Comparison of ENCODE assay signal across 11 cellular contexts in genomic region chr10:18005781-18006456, GRCh38. TPM values are rescaled to one million over a fixed set of nuclear protein-coding genes. Genes with fewer than 3 reads are reported as not detected.
DNase-seq lines count a peak whose midpoint lies in the region; ATAC-seq, FAIRE-seq and TF ChIP-seq lines count a peak whose summit lies in the region.
"Had no signal": no experiment of that assay in that cellular context is flagged by ENCODE, and none has a peak within 500 bp of the region (broad histone marks: within the 10 kb centered on the region; RNA-seq: fewer than 3 reads in every experiment).

No MANE protein-coding gene starts in this region.

- H3K9ac ChIP-seq in kidney (ENCODE audit: low read length in 2 of 2), result no peak overlapping the region

- peaks cover 16% of the 10 kb centered on the region for H3K4me1 ChIP-seq in A673 (ENCODE audit: insufficient read depth, low read length, poor library complexity, severe bottlenecking)
- H3K4me1 ChIP-seq in mucosa of descending colon (ENCODE audit: low read depth), result no peaks in the 10 kb centered on the region
- peaks cover 0 to 2% of the 10 kb centered on the region in 2 donors for H3K4me1 ChIP-seq in kidney (ENCODE audit: control insufficient read depth in 1 of 2, insufficient read depth in 1 of 2, low read depth in 1 of 2, low read length in 2 of 2)
- H3K4me1 ChIP-seq: foreskin keratinocyte had no signal

- peak; percentile 21 for ATAC-seq in mucosa of descending colon
- ATAC-seq in HG03354 (IDR thresholded peaks at IDR 0.05; ENCODE audit: poor library complexity, severe bottlenecking, unreplicated experiment), result no peak
- no peak for ATAC-seq in GM18858 (IDR thresholded peaks at IDR 0.05; ENCODE audit: unreplicated experiment)
- ATAC-seq: foreskin keratinocyte had no signal

- H3K36me3 ChIP-seq in A673 (ENCODE audit: insufficient read depth, low read length, poor library complexity, severe bottlenecking) (no peaks in the 10 kb centered on the region), mucosa of descending colon (ENCODE audit: low read depth) (no peaks in the 10 kb centered on the region), kidney (ENCODE audit: control insufficient read depth in 1 of 2, insufficient read depth in 2 of 2, low read length in 2 of 2) (no peaks in the 10 kb centered on the region)

- CTCF ChIA-PET in A673 (lab: Charles Lee), result no interaction called here

- POLR2A ChIA-PET in A673 (lab: Charles Lee; ENCODE audit: low non-redundant PET), result no interaction called here

- BruUV-seq in A673 (replicated peaks; lab: Mats Ljungman, UMichigan), result no TSS peak

- intact Hi-C loops in A673 (cut with micrococcal nuclease; ENCODE audit: unreplicated experiment) (no loop called here), mucosa of descending colon (cut with DNase I, micrococcal nuclease) (no loop called here), kidney (cut with DNase I) (no loop called here)

- FAIRE-seq in HTR-8/SVneo (lab: Jason Lieb, UNC) (no peak), kidney (lab: Jason Lieb, UNC) (no peak)

- H3K27me3 ChIP-seq in A673 (replicated peaks; ENCODE audit: insufficient read depth, low read depth, low read length, poor library complexity), result no peaks in the 10 kb centered on the region
- H3K27me3 ChIP-seq: foreskin keratinocyte had no signal

- TF ChIP-seq CTCF in A673 (conservative IDR thresholded peaks at IDR 0.05; ENCODE audit: low read depth, low read length) (no peak), mucosa of descending colon (IDR thresholded peaks at IDR 0.05) (no peak), kidney (IDR thresholded peaks at IDR 0.05; ENCODE audit: borderline replicate concordance, extremely low read depth, insufficient read depth) (no peak)

- no peak overlapping the region for H3K27ac ChIP-seq in A673 (ENCODE audit: low read depth, low read length, poor library complexity, severe bottlenecking)
- no peak overlapping the region for H3K27ac ChIP-seq in kidney (ENCODE audit: low read depth in 2 of 2, low read length in 2 of 2)
- H3K27ac ChIP-seq: foreskin keratinocyte had no signal

- DNase-seq in A673 (ENCODE audit: low spot score), result peak; percentile 85
- DNase-seq in HTR-8/SVneo (ENCODE audit: insufficient read length, low spot score), result peak; percentile 10
- peak; percentile 44 for DNase-seq in dedifferentiated amniotic fluid mesenchymal stem cell (ENCODE audit: extremely low spot score)
- peak in 1 of 3 donors; percentile 16 for DNase-seq in mucosa of descending colon
- no peak for DNase-seq in kidney
- no peak for DNase-seq in NCI-H2107 treated with DMSO at 0.1 percent for 48 hours (lab: John Stamatoyannopoulos, UW; ENCODE audit: unreplicated experiment)
- DNase-seq: foreskin keratinocyte; naive B cell; stimulated activated CD4-positive, alpha-beta T cell treated with anti-CD3 and anti-CD28 coated beads, Interleukin-4, amount 100 ng/mL, for 4 hours had no signal

- H3K4me3 ChIP-seq in A673 (ENCODE audit: low read depth, low read length, poor library complexity, severe bottlenecking) (no peak overlapping the region), mucosa of descending colon (no peak overlapping the region), kidney (ENCODE audit: low read length in 2 of 2) (no peak overlapping the region)

- no peaks in the 10 kb centered on the region for H3K9me3 ChIP-seq in A673 (ENCODE audit: low read depth, low read length, poor library complexity, severe bottlenecking)
- H3K9me3 ChIP-seq in mucosa of descending colon, result no peaks in the 10 kb centered on the region
- H3K9me3 ChIP-seq in kidney (ENCODE audit: control insufficient read depth in 1 of 2, low read length in 2 of 2), result no peaks in the 10 kb centered on the region

RNA-seq across cellular contexts. Expression of gene SLC39A12, which starts 54.2 kb away (rescaled TPM):
- total RNA-seq in A673 (2021) (not detected in 2 replicates), mucosa of descending colon (under 1 TPM in 2 of 3 donors, not detected in 1; 0.09 to 0.14 TPM), kidney (0.16 TPM)
- polyA plus RNA-seq in kidney (ENCODE audit: insufficient read depth, low read depth, low replicate concordance), result not detected
- total RNA-seq: foreskin keratinocyte had no signal
- polyA plus RNA-seq: foreskin keratinocyte had no signal

Comparison
In these comparisons a context has a peak if more than half of its experiments do, and no peak if none do; other contexts are left out.
1. DNase-seq: peak in A673 (single experiment), HTR-8/SVneo (single experiment) and dedifferentiated amniotic fluid mesenchymal stem cell (single experiment); none in kidney (single experiment) and NCI-H2107 treated with DMSO at 0.1 percent for 48 hours (single experiment).